In the genomic region with DNA sequence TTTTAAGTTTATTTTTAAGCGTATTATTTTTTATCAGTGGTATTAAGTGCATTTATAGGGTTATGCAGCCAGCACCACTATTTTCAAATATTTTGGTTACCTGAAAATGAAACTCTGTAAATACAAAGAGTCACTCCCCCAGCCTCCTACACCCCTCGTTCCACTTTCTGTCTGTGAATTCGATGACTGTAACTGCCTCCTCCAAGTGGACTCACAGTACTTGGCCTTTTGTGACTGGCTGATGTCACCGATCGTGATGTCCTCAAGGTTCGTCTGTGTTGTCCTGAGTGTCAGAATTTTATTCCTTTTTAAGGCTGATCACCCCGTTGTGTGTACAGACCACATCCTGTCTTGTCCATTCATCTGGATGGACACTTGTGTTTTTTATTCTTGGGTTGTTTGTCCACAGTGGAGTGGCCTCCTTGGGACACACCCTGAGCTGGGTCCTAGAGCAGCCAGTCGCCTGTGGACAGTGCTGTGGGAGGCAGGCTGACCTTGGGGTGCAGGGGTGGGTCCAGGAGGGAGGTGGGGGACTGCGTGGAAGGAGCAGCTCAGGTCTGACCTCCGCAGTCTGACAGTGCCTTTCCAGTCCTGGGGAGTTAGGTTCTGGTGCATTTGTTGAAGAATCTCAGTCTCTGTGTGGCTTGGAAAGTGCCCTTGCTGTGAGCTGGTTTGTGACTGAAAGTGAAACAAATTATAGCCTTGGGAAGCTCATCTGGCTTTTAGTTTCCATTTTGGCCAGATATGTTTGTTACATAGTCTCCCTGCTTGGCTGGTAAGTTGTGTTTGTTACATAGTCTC, we compare ENCODE assay signal across 9 cellular contexts. TPM values are rescaled to one million over a fixed set of nuclear protein-coding genes. Genes with fewer than 3 reads are reported as not detected.
DNase-seq lines count a peak whose midpoint lies in the region; ATAC-seq and TF ChIP-seq lines count a peak whose summit lies in the region.
"Had no signal": no experiment of that assay in that cellular context is flagged by ENCODE, and none has a peak within 500 bp of the region (broad histone marks: within the 10 kb centered on the region; RNA-seq: fewer than 3 reads in every experiment).

No MANE protein-coding gene starts in this region.

- H3K27ac Mint-ChIP-seq in activated CD8-positive, alpha-beta T cell treated with anti-CD3 and anti-CD28 coated beads, Interleukin-2, amount 10 ng/mL, durations not matched to agents 7 days and 5 days: peak overlapping the region; percentile 80
- peak overlapping the region; percentile 28 for H3K27ac Mint-ChIP-seq in stimulated activated naive B cell treated with anti-CD40 and anti-IgM and Interleukin-4, amounts not matched to agents 10 μg/mL and 1 μg/mL and 100 μg/mL, for 72 hours

- no peaks in the 10 kb centered on the region for H3K27me3 Mint-ChIP-seq in activated CD8-positive, alpha-beta T cell treated with anti-CD3 and anti-CD28 coated beads, Interleukin-2, amount 10 ng/mL, durations not matched to agents 7 days and 5 days (ENCODE audit: low read depth)
- no peaks in the 10 kb centered on the region for H3K27me3 Mint-ChIP-seq in stimulated activated naive B cell treated with anti-CD40 and anti-IgM and Interleukin-4, amounts not matched to agents 10 μg/mL and 1 μg/mL and 100 μg/mL, for 72 hours

- peaks cover 66% of the 10 kb centered on the region for H3K36me3 Mint-ChIP-seq in activated CD8-positive, alpha-beta T cell treated with anti-CD3 and anti-CD28 coated beads, Interleukin-2, amount 10 ng/mL, durations not matched to agents 7 days and 5 days (ENCODE audit: low read depth)
- H3K36me3 Mint-ChIP-seq in stimulated activated naive B cell treated with anti-CD40 and anti-IgM and Interleukin-4, amounts not matched to agents 10 μg/mL and 1 μg/mL and 100 μg/mL, for 72 hours: peaks cover 53 to 72% of the 10 kb centered on the region in 2 donors

- POLR2A ChIA-PET in activated CD8-positive, alpha-beta T cell treated with anti-CD3 and anti-CD28 coated beads, Interleukin-2, amount 10 ng/mL, durations not matched to agents 7 days and 5 days (lab: Charles Lee): interaction anchor here (0.6 to 1.1 kb wide), 2 partner anchors 11 to 162 kb away, joined by 3 read pairs; no protein-coding TSS in a partner anchor
- POLR2A ChIA-PET in RWPE1 (lab: Yijun Ruan, JAX; ENCODE audit: low non-redundant PET): no interaction called here

- peak; percentile 54 for DNase-seq in activated CD8-positive, alpha-beta memory T cell treated with anti-CD3 and anti-CD28 coated beads for 24 hours
- no peak for DNase-seq in activated CD8-positive, alpha-beta memory T cell treated with anti-CD3 and anti-CD28 coated beads, Interleukin-2, amount 50 U/mL, for 48 hours
- DNase-seq in activated CD8-positive, alpha-beta T cell treated with anti-CD3 and anti-CD28 coated beads, Interleukin-2, amount 10 ng/mL, durations not matched to agents 7 days and 5 days: no peak
- DNase-seq in stimulated activated naive B cell treated with anti-CD40 and anti-IgM and Interleukin-4, amounts not matched to agents 10 μg/mL and 1 μg/mL and 100 μg/mL, for 72 hours: no peak
- DNase-seq in RWPE1 (ENCODE audit: low spot score) (no peak), NCI-H2029 (lab: John Stamatoyannopoulos, UW) (no peak)
- DNase-seq: RPMI8226 had no signal

- CTCF ChIA-PET in activated CD8-positive, alpha-beta T cell treated with anti-CD3 and anti-CD28 coated beads, Interleukin-2, amount 10 ng/mL, durations not matched to agents 7 days and 5 days (lab: Charles Lee): interaction anchor here (1.0 to 1.5 kb wide), 2 partner anchors 10 to 71 kb away, joined by 7 to 8 read pairs; no protein-coding TSS in a partner anchor
- CTCF ChIA-PET in RWPE1 (lab: Yijun Ruan, JAX): interaction anchor here (0.5 to 1.0 kb wide), 3 partner anchors 39 to 805 kb away, joined by 3 to 4 read pairs (median 3); no protein-coding TSS in a partner anchor

- H3K4me3 Mint-ChIP-seq in activated CD8-positive, alpha-beta T cell treated with anti-CD3 and anti-CD28 coated beads, Interleukin-2, amount 10 ng/mL, durations not matched to agents 7 days and 5 days: no peak overlapping the region
- no peak overlapping the region for H3K4me3 Mint-ChIP-seq in stimulated activated naive B cell treated with anti-CD40 and anti-IgM and Interleukin-4, amounts not matched to agents 10 μg/mL and 1 μg/mL and 100 μg/mL, for 72 hours

- ATAC-seq in HG02852 (IDR thresholded peaks at IDR 0.05; ENCODE audit: unreplicated experiment) (peak; percentile 80), GM19397 (IDR thresholded peaks at IDR 0.05; ENCODE audit: unreplicated experiment) (no peak)
- peak; percentile 85 for ATAC-seq in activated CD8-positive, alpha-beta T cell treated with anti-CD3 and anti-CD28 coated beads, Interleukin-2, amount 10 ng/mL, durations not matched to agents 7 days and 5 days
- ATAC-seq in stimulated activated naive B cell treated with anti-CD40 and anti-IgM and Interleukin-4, amounts not matched to agents 10 μg/mL and 1 μg/mL and 100 μg/mL, for 72 hours (replicated peaks): peak; percentile 61 to 68

- H3K27ac ChIP-seq in RWPE1: no peak overlapping the region

- H3K9me3 Mint-ChIP-seq in activated CD8-positive, alpha-beta T cell treated with anti-CD3 and anti-CD28 coated beads, Interleukin-2, amount 10 ng/mL, durations not matched to agents 7 days and 5 days (ENCODE audit: insufficient read depth): no peaks in the 10 kb centered on the region
- H3K9me3 Mint-ChIP-seq in stimulated activated naive B cell treated with anti-CD40 and anti-IgM and Interleukin-4, amounts not matched to agents 10 μg/mL and 1 μg/mL and 100 μg/mL, for 72 hours: no peaks in the 10 kb centered on the region

- TF ChIP-seq CTCF in RWPE1 (conservative IDR thresholded peaks at IDR 0.05; ENCODE audit: low read depth): no peak

- H3K4me1 Mint-ChIP-seq in activated CD8-positive, alpha-beta T cell treated with anti-CD3 and anti-CD28 coated beads, Interleukin-2, amount 10 ng/mL, durations not matched to agents 7 days and 5 days (ENCODE audit: low read depth): peaks cover 33% of the 10 kb centered on the region
- H3K4me1 Mint-ChIP-seq in stimulated activated naive B cell treated with anti-CD40 and anti-IgM and Interleukin-4, amounts not matched to agents 10 μg/mL and 1 μg/mL and 100 μg/mL, for 72 hours: peaks cover 30 to 70% of the 10 kb centered on the region in 2 donors

RNA-seq across cellular contexts. Expression of gene MTG1, which starts 6.9 kb away (rescaled TPM):
- 10 to 100 TPM; 51.8 to 54.8 TPM for total RNA-seq in activated CD8-positive, alpha-beta T cell treated with anti-CD3 and anti-CD28 coated beads, Interleukin-2, amount 10 ng/mL, durations not matched to agents 7 days and 5 days

RNA-seq across cellular contexts. Expression of gene PAOX, which starts 21.8 kb away (rescaled TPM):
- 1 to 10 TPM; 5.8 to 6.5 TPM for total RNA-seq in activated CD8-positive, alpha-beta T cell treated with anti-CD3 and anti-CD28 coated beads, Interleukin-2, amount 10 ng/mL, durations not matched to agents 7 days and 5 days

RNA-seq across cellular contexts. Expression of gene SPRN, which starts 23.6 kb away (rescaled TPM):
- total RNA-seq in activated CD8-positive, alpha-beta T cell treated with anti-CD3 and anti-CD28 coated beads, Interleukin-2, amount 10 ng/mL, durations not matched to agents 7 days and 5 days: not detected

RNA-seq across cellular contexts. Expression of gene ECHS1, which starts 27.7 kb away (rescaled TPM):
- 10 to 100 TPM; 47.0 to 48.5 TPM for total RNA-seq in activated CD8-positive, alpha-beta T cell treated with anti-CD3 and anti-CD28 coated beads, Interleukin-2, amount 10 ng/mL, durations not matched to agents 7 days and 5 days

RNA-seq across cellular contexts. Expression of gene FUOM, which starts 43.0 kb away (rescaled TPM):
- total RNA-seq in activated CD8-positive, alpha-beta T cell treated with anti-CD3 and anti-CD28 coated beads, Interleukin-2, amount 10 ng/mL, durations not matched to agents 7 days and 5 days: 10 to 100 TPM; 12.4 to 13.4 TPM
